Comparison of ENCODE assay signal across 12 cellular contexts in the genomic region with DNA sequence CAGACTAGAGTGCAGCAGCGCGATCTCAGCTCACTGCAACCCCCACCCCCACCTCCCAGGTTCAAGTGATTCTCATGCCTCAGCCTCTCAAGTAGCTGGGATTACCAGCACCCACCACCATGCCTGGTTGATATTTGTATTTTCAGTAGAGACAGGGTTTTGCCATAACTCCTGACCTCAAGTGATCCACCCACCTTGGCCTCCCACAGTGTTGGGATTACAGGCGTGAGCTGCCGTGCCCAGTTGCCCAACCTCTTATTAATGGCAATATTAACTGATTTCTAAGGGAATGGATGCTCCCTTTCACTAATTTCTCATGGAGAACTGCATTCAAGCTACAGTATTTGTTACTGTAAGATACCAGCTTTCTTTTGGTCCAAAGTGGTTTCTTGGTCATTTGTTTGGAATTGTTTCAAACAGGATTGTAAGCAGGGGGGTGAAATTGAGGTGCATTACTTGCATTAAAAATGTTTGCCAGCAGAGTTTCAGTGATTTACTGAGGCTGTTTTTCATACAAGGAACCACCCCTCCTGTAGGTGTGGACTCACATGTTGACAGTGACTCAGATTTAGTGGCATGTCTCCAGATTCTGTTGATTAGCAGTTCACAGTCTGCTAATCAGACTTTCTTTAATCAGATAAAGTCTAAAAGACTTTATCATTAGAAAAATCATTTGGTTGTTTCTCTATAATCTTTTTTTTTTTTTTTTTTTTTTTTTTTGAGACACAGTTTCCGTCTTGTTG. TPM values are rescaled to one million over a fixed set of nuclear protein-coding genes. Genes with fewer than 3 reads are reported as not detected.
DNase-seq lines count a peak whose midpoint lies in the region; ATAC-seq and TF ChIP-seq lines count a peak whose summit lies in the region.
"Had no signal": no experiment of that assay in that cellular context is flagged by ENCODE, and none has a peak within 500 bp of the region (broad histone marks: within the 10 kb centered on the region; RNA-seq: fewer than 3 reads in every experiment).

No MANE protein-coding gene starts in this region.

- H3K4me3 ChIP-seq in suprapubic skin: no peak overlapping the region
- H3K4me3 ChIP-seq in heart left ventricle: no peak overlapping the region
- H3K4me3 ChIP-seq: pancreas had no signal

- no peak overlapping the region for H3K27ac Mint-ChIP-seq in activated CD8-positive, alpha-beta T cell treated with anti-CD3 and anti-CD28 coated beads for 36 hours
- H3K27ac Mint-ChIP-seq in activated CD8-positive, alpha-beta T cell treated with anti-CD3 and anti-CD28 coated beads, Interleukin-2, amount 10 ng/mL, durations not matched to agents 7 days and 5 days: no peak overlapping the region

- no peaks in the 10 kb centered on the region for H3K9me3 ChIP-seq in suprapubic skin
- H3K9me3 ChIP-seq in heart left ventricle: no peaks in the 10 kb centered on the region
- H3K9me3 ChIP-seq: pancreas had no signal

- peaks cover 2% of the 10 kb centered on the region for H3K9me3 Mint-ChIP-seq in activated CD8-positive, alpha-beta T cell treated with anti-CD3 and anti-CD28 coated beads for 36 hours
- no peaks in the 10 kb centered on the region for H3K9me3 Mint-ChIP-seq in activated CD8-positive, alpha-beta T cell treated with anti-CD3 and anti-CD28 coated beads, Interleukin-2, amount 10 ng/mL, durations not matched to agents 7 days and 5 days (ENCODE audit: insufficient read depth)

- DNase-seq in activated CD8-positive, alpha-beta T cell treated with anti-CD3 and anti-CD28 coated beads for 36 hours: no peak
- no peak for DNase-seq in activated CD8-positive, alpha-beta T cell treated with anti-CD3 and anti-CD28 coated beads, Interleukin-2, amount 10 ng/mL, durations not matched to agents 7 days and 5 days
- peak; percentile 34 for DNase-seq in SW480 (ENCODE audit: low spot score)
- DNase-seq in fibroblast of peridontal ligament (ENCODE audit: extremely low read depth): peak; percentile 22
- DNase-seq in suprapubic skin (ENCODE audit: low spot score in 2 of 2): no peak
- no peak for DNase-seq in heart left ventricle
- DNase-seq in OCI-M2 (lab: John Stamatoyannopoulos, UW; ENCODE audit: unreplicated experiment): no peak
- DNase-seq: activated T-cell treated with anti-CD3 and anti-CD28 coated beads for 4 hours; pancreas; stimulated activated CD4-positive, alpha-beta T cell treated with anti-CD3 and anti-CD28 coated beads, Interleukin-4, amount 100 ng/mL, for 4 hours had no signal

- TF ChIP-seq CTCF in activated CD8-positive, alpha-beta T cell treated with anti-CD3 and anti-CD28 coated beads for 36 hours (IDR thresholded peaks at IDR 0.05): no peak
- TF ChIP-seq CTCF in suprapubic skin (IDR thresholded peaks at IDR 0.05) (no peak), heart left ventricle (IDR thresholded peaks at IDR 0.05) (no peak)

- H3K27ac ChIP-seq in suprapubic skin: peak overlapping the region; percentile 73
- H3K27ac ChIP-seq in heart left ventricle: no peak overlapping the region
- H3K27ac ChIP-seq: pancreas had no signal

- H3K4me1 ChIP-seq in suprapubic skin (peaks cover 45% of the 10 kb centered on the region), heart left ventricle (peaks cover 0 to 34% (median 8%) of the 10 kb centered on the region in 12 donors)
- H3K4me1 ChIP-seq: pancreas had no signal

- H3K36me3 Mint-ChIP-seq in activated CD8-positive, alpha-beta T cell treated with anti-CD3 and anti-CD28 coated beads for 36 hours (ENCODE audit: low read depth): no peaks in the 10 kb centered on the region
- no peaks in the 10 kb centered on the region for H3K36me3 Mint-ChIP-seq in activated CD8-positive, alpha-beta T cell treated with anti-CD3 and anti-CD28 coated beads, Interleukin-2, amount 10 ng/mL, durations not matched to agents 7 days and 5 days (ENCODE audit: low read depth)

- ATAC-seq in activated CD8-positive, alpha-beta T cell treated with anti-CD3 and anti-CD28 coated beads for 36 hours: peak; percentile 25
- no peak for ATAC-seq in activated CD8-positive, alpha-beta T cell treated with anti-CD3 and anti-CD28 coated beads, Interleukin-2, amount 10 ng/mL, durations not matched to agents 7 days and 5 days
- no peak for ATAC-seq in heart left ventricle
- no peak for ATAC-seq in GM21447 (IDR thresholded peaks at IDR 0.05; ENCODE audit: unreplicated experiment)
- ATAC-seq: left lobe of liver, pancreas had no signal

- intact Hi-C loops in activated CD8-positive, alpha-beta T cell treated with anti-CD3 and anti-CD28 coated beads for 36 hours (cut with micrococcal nuclease): loop anchor here (5.0 kb wide), 1 partner anchor 88 kb away; no protein-coding TSS in a partner anchor
- intact Hi-C loops in heart left ventricle (cut with DNase I): loop anchor here in 8 of 10 donors (5.0 to 10.0 kb wide), 15 partner anchors 37 to 378 kb away; no protein-coding TSS in a partner anchor

- no peaks in the 10 kb centered on the region for H3K36me3 ChIP-seq in suprapubic skin
- no peaks in the 10 kb centered on the region for H3K36me3 ChIP-seq in heart left ventricle
- H3K36me3 ChIP-seq: pancreas had no signal

- H3K4me1 Mint-ChIP-seq in activated CD8-positive, alpha-beta T cell treated with anti-CD3 and anti-CD28 coated beads for 36 hours (ENCODE audit: low read depth): peaks cover 35% of the 10 kb centered on the region
- H3K4me1 Mint-ChIP-seq in activated CD8-positive, alpha-beta T cell treated with anti-CD3 and anti-CD28 coated beads, Interleukin-2, amount 10 ng/mL, durations not matched to agents 7 days and 5 days (ENCODE audit: low read depth): peaks cover 29% of the 10 kb centered on the region

- peaks cover 17% of the 10 kb centered on the region for H3K27me3 Mint-ChIP-seq in activated CD8-positive, alpha-beta T cell treated with anti-CD3 and anti-CD28 coated beads for 36 hours
- peaks cover 32% of the 10 kb centered on the region for H3K27me3 Mint-ChIP-seq in activated CD8-positive, alpha-beta T cell treated with anti-CD3 and anti-CD28 coated beads, Interleukin-2, amount 10 ng/mL, durations not matched to agents 7 days and 5 days (ENCODE audit: low read depth)

- 56% methylated on average over 5 of the region's 5 CpGs for WGBS in suprapubic skin
- WGBS in heart left ventricle, 4 donors: 93 to 97% (median 96%) methylated on average over 5 of the region's 5 CpGs

- H3K27me3 ChIP-seq in suprapubic skin: no peaks in the 10 kb centered on the region
- H3K27me3 ChIP-seq in heart left ventricle: peaks cover 0 to 16% (median 0%) of the 10 kb centered on the region in 9 donors
- H3K27me3 ChIP-seq: pancreas had no signal

- CTCF ChIA-PET in activated CD8-positive, alpha-beta T cell treated with anti-CD3 and anti-CD28 coated beads for 36 hours (lab: Charles Lee): interaction anchor here (0.8 to 1.6 kb wide), 6 partner anchors 15 to 378 kb away, joined by 3 to 6 read pairs (median 3); no protein-coding TSS in a partner anchor
- CTCF ChIA-PET in activated CD8-positive, alpha-beta T cell treated with anti-CD3 and anti-CD28 coated beads, Interleukin-2, amount 10 ng/mL, durations not matched to agents 7 days and 5 days (lab: Charles Lee): interaction anchor here (1.0 to 1.9 kb wide), 2 partner anchors 18 to 377 kb away, joined by 3 to 4 read pairs; no protein-coding TSS in a partner anchor

- no peak overlapping the region for H3K4me3 Mint-ChIP-seq in activated CD8-positive, alpha-beta T cell treated with anti-CD3 and anti-CD28 coated beads for 36 hours
- H3K4me3 Mint-ChIP-seq in activated CD8-positive, alpha-beta T cell treated with anti-CD3 and anti-CD28 coated beads, Interleukin-2, amount 10 ng/mL, durations not matched to agents 7 days and 5 days: no peak overlapping the region

- POLR2A ChIA-PET in activated CD8-positive, alpha-beta T cell treated with anti-CD3 and anti-CD28 coated beads for 36 hours (lab: Charles Lee): interaction anchor here (0.6 to 1.6 kb wide), 3 partner anchors 10 to 16 kb away, joined by 3 to 4 read pairs (median 3); no protein-coding TSS in a partner anchor
- POLR2A ChIA-PET in activated CD8-positive, alpha-beta T cell treated with anti-CD3 and anti-CD28 coated beads, Interleukin-2, amount 10 ng/mL, durations not matched to agents 7 days and 5 days (lab: Charles Lee): no interaction called here

- TF ChIP-seq EP300 in suprapubic skin (IDR thresholded peaks at IDR 0.05): no peak

- no peak for TF ChIP-seq POLR2A in suprapubic skin (IDR thresholded peaks at IDR 0.05)
- no peak for TF ChIP-seq POLR2A in heart left ventricle (IDR thresholded peaks at IDR 0.05)

RNA-seq across cellular contexts. Expression of a gene that starts 3.9 kb away (rescaled TPM):
- 1 to 10 TPM; 5.5 to 7.5 TPM for total RNA-seq in activated CD8-positive, alpha-beta T cell treated with anti-CD3 and anti-CD28 coated beads for 36 hours
- 1 to 10 TPM; 3.7 to 4.0 TPM for total RNA-seq in activated CD8-positive, alpha-beta T cell treated with anti-CD3 and anti-CD28 coated beads, Interleukin-2, amount 10 ng/mL, durations not matched to agents 7 days and 5 days
- total RNA-seq in suprapubic skin (100 to 1,000 TPM in 2 of 4 donors, 10 to 100 TPM in 2; 91.3 to 131 (median 114) TPM), heart left ventricle (10 to 100 TPM; 10.3 to 51.8 (median 28.1) TPM)
- 10 to 100 TPM in 1 of 2 donors, 1 to 10 TPM in 1; 6.9 to 10.3 TPM for polyA plus RNA-seq in heart left ventricle

RNA-seq across cellular contexts. Expression of a gene that starts 59.3 kb away (rescaled TPM):
- not detected for total RNA-seq in activated CD8-positive, alpha-beta T cell treated with anti-CD3 and anti-CD28 coated beads for 36 hours
- not detected for total RNA-seq in activated CD8-positive, alpha-beta T cell treated with anti-CD3 and anti-CD28 coated beads, Interleukin-2, amount 10 ng/mL, durations not matched to agents 7 days and 5 days
- not detected for total RNA-seq in suprapubic skin
- not detected for total RNA-seq in heart left ventricle
- not detected for polyA plus RNA-seq in heart left ventricle
- total RNA-seq: left lobe of liver, pancreas had no signal
- polyA plus RNA-seq: pancreas had no signal

Comparison
In these comparisons a context has a peak if more than half of its experiments do, and no peak if none do; other contexts are left out.
1. DNase-seq: peak in SW480 (single experiment) and fibroblast of peridontal ligament (single experiment); none in activated CD8-positive, alpha-beta T cell treated with anti-CD3 and anti-CD28 coated beads for 36 hours (single experiment), activated CD8-positive, alpha-beta T cell treated with anti-CD3 and anti-CD28 coated beads, Interleukin-2, amount 10 ng/mL, durations not matched to agents 7 days and 5 days (single experiment), suprapubic skin (0 of 2), heart left ventricle (0 of 5) and OCI-M2 (single experiment).